In the genomic region with DNA sequence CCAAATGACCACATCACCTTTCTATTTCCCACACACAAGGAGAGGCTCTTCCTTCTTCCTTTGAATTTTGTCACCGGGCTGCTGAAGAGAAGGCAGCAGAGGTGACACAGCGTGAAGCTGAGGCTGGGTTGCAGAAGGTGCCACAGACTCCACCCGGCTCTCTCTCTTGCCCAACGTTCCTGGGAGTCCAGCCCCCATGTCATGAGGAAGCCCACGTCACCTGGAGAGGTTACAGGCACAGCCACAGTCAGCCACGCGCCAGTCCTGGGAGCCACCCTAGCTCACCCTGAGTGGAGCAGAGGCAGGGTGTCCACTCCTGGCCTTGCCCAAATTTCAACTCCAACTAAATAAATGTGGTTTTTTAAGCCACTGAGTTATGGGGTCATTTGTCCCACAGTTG, we compare ENCODE assay signal across 24 cellular contexts. TPM values are rescaled to one million over a fixed set of nuclear protein-coding genes. Genes with fewer than 3 reads are reported as not detected.
DNase-seq lines count a peak whose midpoint lies in the region; ATAC-seq and TF ChIP-seq lines count a peak whose summit lies in the region.
"Had no signal": no experiment of that assay in that cellular context is flagged by ENCODE, and none has a peak within 500 bp of the region (broad histone marks: within the 10 kb centered on the region; RNA-seq: fewer than 3 reads in every experiment).

No MANE protein-coding gene starts in this region.

- no peak for ATAC-seq in T-helper 17 cell
- no peak for ATAC-seq in HG02970 (IDR thresholded peaks at IDR 0.05; ENCODE audit: low FRiP score, unreplicated experiment)
- ATAC-seq: GM12878 had no signal

- H3K27me3 Mint-ChIP-seq in T-helper 17 cell (peaks cover 21% of the 10 kb centered on the region), glutamatergic neuron (ENCODE audit: unreplicated experiment) (peaks cover 7% of the 10 kb centered on the region)

- no peaks in the 10 kb centered on the region for H3K36me3 Mint-ChIP-seq in T-helper 17 cell (ENCODE audit: low read depth)
- H3K36me3 Mint-ChIP-seq in glutamatergic neuron (ENCODE audit: unreplicated experiment): no peaks in the 10 kb centered on the region
- H3K36me3 Mint-ChIP-seq: CD4-positive, alpha-beta memory T cell; CD4-positive, CD25-positive, alpha-beta regulatory T cell; CD8-positive, alpha-beta memory T cell had no signal

- peaks cover 5% of the 10 kb centered on the region for H3K9me3 Mint-ChIP-seq in glutamatergic neuron (ENCODE audit: unreplicated experiment)

- H3K4me1 Mint-ChIP-seq in T-helper 17 cell (peaks cover 3% of the 10 kb centered on the region), glutamatergic neuron (ENCODE audit: low read depth, unreplicated experiment) (peaks cover 7% of the 10 kb centered on the region)

- TF ChIP-seq CTCF in glutamatergic neuron (IDR thresholded peaks at IDR 0.05; ENCODE audit: partially characterized antibody, unreplicated experiment): no peak

- intact Hi-C loops in posterior vena cava (cut with DNase I): no loop called here

- no peak overlapping the region for H3K4me3 Mint-ChIP-seq in T-helper 17 cell
- H3K4me3 Mint-ChIP-seq in glutamatergic neuron (ENCODE audit: unreplicated experiment): no peak overlapping the region
- H3K4me3 Mint-ChIP-seq: CD4-positive, CD25-positive, alpha-beta regulatory T cell; CD8-positive, alpha-beta memory T cell had no signal

- peak overlapping the region; percentile 43 for H3K27ac Mint-ChIP-seq in T-helper 17 cell
- H3K27ac Mint-ChIP-seq in glutamatergic neuron (ENCODE audit: unreplicated experiment): peak overlapping the region; percentile 14
- H3K27ac Mint-ChIP-seq: CD14-positive monocyte; CD4-positive, alpha-beta memory T cell; CD4-positive, CD25-positive, alpha-beta regulatory T cell; CD8-positive, alpha-beta memory T cell had no signal

- DNase-seq in T-helper 17 cell (no peak), glutamatergic neuron (no peak), posterior vena cava (ENCODE audit: low spot score) (peak; percentile 43), NCI-H82 (lab: John Stamatoyannopoulos, UW) (no peak)
- DNase-seq in stimulated activated naive CD4-positive, alpha-beta T cell treated with Interleukin-2 at 50 U/mL for 16 hours (lab: John Stamatoyannopoulos, UW): no peak
- DNase-seq: 8988T; ACHN; C1 segment of cervical spinal cord; CD4-positive, alpha-beta memory T cell; CD4-positive, CD25-positive, alpha-beta regulatory T cell; COR-L47; DMS 273 treated with DMSO at 0.1 percent for 48 hours; DMS153; DMS53; DMS79; DND-41; EL; GDM1 had no signal

- H3K9me3 ChIP-seq in T-helper 17 cell (ENCODE audit: control insufficient read depth, low read length, poor library complexity, severe bottlenecking): no peaks in the 10 kb centered on the region
- H3K9me3 ChIP-seq: BE2C had no signal

RNA-seq across cellular contexts. Expression of a gene that starts 4.8 kb away (rescaled TPM):
- total RNA-seq in T-helper 17 cell (1 to 10 TPM in 1 of 2 donors, under 1 TPM in 1; 0.86 to 1.4 TPM), glutamatergic neuron (ENCODE audit: unreplicated experiment) (13.8 TPM), posterior vena cava (10 to 100 TPM; 20.2 to 22.9 TPM)
- total RNA-seq: G401 had no signal
